8 cellular contexts compared by ENCODE assay signal in genomic region chr16:67226295-67226803, GRCh38. TPM values are rescaled to one million over a fixed set of nuclear protein-coding genes. Genes with fewer than 3 reads are reported as not detected.
DNase-seq lines count a peak whose midpoint lies in the region; ATAC-seq and TF ChIP-seq lines count a peak whose summit lies in the region.

No MANE protein-coding gene starts in this region.

- peak overlapping the region; percentile 100 for H3K4me3 ChIP-seq in foreskin fibroblast (ENCODE audit: low read depth in 1 of 2, low read length in 2 of 2)
- H3K4me3 ChIP-seq in sigmoid colon = peak overlapping the region; percentile 86 to 99 (median 90)

- H3K9me3 ChIP-seq in sigmoid colon = no peaks in the 10 kb centered on the region

- TF ChIP-seq POLR2A in sigmoid colon (IDR thresholded peaks at IDR 0.05) = no peak

- no peak for DNase-seq in foreskin fibroblast
- DNase-seq in sigmoid colon = no peak
- DNase-seq in NCI-H1048 (lab: John Stamatoyannopoulos, UW) = no peak
- no peak for DNase-seq in stimulated activated CD4-positive, alpha-beta T cell treated with anti-CD3 and anti-CD28 coated beads, Interleukin-4, amount 100 ng/mL, for 4 hours

- peak overlapping the region; percentile 81 to 85 (median 83) for H3K27ac ChIP-seq in sigmoid colon

- intact Hi-C loops in sigmoid colon (cut with DNase I) = loop anchor here (2.0 to 5.0 kb wide), 2 partner anchors 34 to 621 kb away; partner anchors contain the start of genes CENPT, E2F4 and NUTF2

- H3K27me3 ChIP-seq in sigmoid colon = no peaks in the 10 kb centered on the region

- peaks cover 0 to 26% (median 21%) of the 10 kb centered on the region in 4 donors for H3K4me1 ChIP-seq in sigmoid colon

- H3K36me3 ChIP-seq in sigmoid colon = peaks cover 12 to 34% (median 30%) of the 10 kb centered on the region in 4 donors

- TF ChIP-seq EP300 in sigmoid colon (IDR thresholded peaks at IDR 0.05) = no peak

- no peak for TF ChIP-seq CTCF in foreskin fibroblast (IDR thresholded peaks at IDR 0.05; ENCODE audit: low read depth, low read length)
- no peak for TF ChIP-seq CTCF in sigmoid colon (IDR thresholded peaks at IDR 0.05)

- ATAC-seq in GM18517 (IDR thresholded peaks at IDR 0.05; ENCODE audit: unreplicated experiment) = peak; percentile 21
- peak; percentile 67 for ATAC-seq in SK-N-SH treated with all-trans-retinoic acid at 6 μM for 48 hours
- ATAC-seq in GM19324 (IDR thresholded peaks at IDR 0.05; ENCODE audit: low FRiP score, unreplicated experiment) = no peak
- ATAC-seq in HG03565 (IDR thresholded peaks at IDR 0.05; ENCODE audit: unreplicated experiment) = no peak

- WGBS in sigmoid colon, 2 donors = 15 to 38% methylated on average over 12 of the region's 12 CpGs

TF ChIP-seq in SK-N-SH treated with all-trans-retinoic acid at 6 μM for 48 hours, 23 proteins besides CTCF, POLR2A, EP300 and RAD21:
- TF ChIP-seq ZNF70 (CRISPR knock-in tag; IDR thresholded peaks at IDR 0.05) = no peak
- TF ChIP-seq ISL1 (CRISPR knock-in tag; IDR thresholded peaks at IDR 0.05) = no peak
- no peak for TF ChIP-seq CSDC2 (CRISPR knock-in tag; IDR thresholded peaks at IDR 0.05)
- no peak for TF ChIP-seq SNAI2 (CRISPR knock-in tag; IDR thresholded peaks at IDR 0.05)
- no peak for TF ChIP-seq ESRRG (CRISPR knock-in tag; IDR thresholded peaks at IDR 0.05)
- TF ChIP-seq POU6F1 (CRISPR knock-in tag; IDR thresholded peaks at IDR 0.05; ENCODE audit: borderline replicate concordance, low read depth) = no peak
- TF ChIP-seq ARNTL (CRISPR knock-in tag; IDR thresholded peaks at IDR 0.05; ENCODE audit: borderline replicate concordance, low read depth) = no peak
- no peak for TF ChIP-seq PATZ1 (CRISPR knock-in tag; IDR thresholded peaks at IDR 0.05; ENCODE audit: borderline replicate concordance)
- TF ChIP-seq TCF4 (CRISPR knock-in tag; IDR thresholded peaks at IDR 0.05; ENCODE audit: borderline replicate concordance) = no peak
- TF ChIP-seq TSHZ2 (CRISPR knock-in tag; IDR thresholded peaks at IDR 0.05) = no peak
- TF ChIP-seq CSRNP3 (CRISPR knock-in tag; IDR thresholded peaks at IDR 0.05) = no peak
- no peak for TF ChIP-seq PPARA (CRISPR knock-in tag; IDR thresholded peaks at IDR 0.05; ENCODE audit: borderline replicate concordance)
- TF ChIP-seq ZFP3 (CRISPR knock-in tag; IDR thresholded peaks at IDR 0.05) = no peak
- TF ChIP-seq BACH2 (CRISPR knock-in tag; IDR thresholded peaks at IDR 0.05; ENCODE audit: borderline replicate concordance) = no peak
- TF ChIP-seq CREB5 (CRISPR knock-in tag; IDR thresholded peaks at IDR 0.05; ENCODE audit: low read depth) = no peak

RNA-seq across cellular contexts. Expression of gene TMEM208, which starts 0.6 kb away (rescaled TPM):
- total RNA-seq in sigmoid colon = 10 to 100 TPM; 15.3 to 31.4 (median 24.2) TPM
- 100 to 1,000 TPM in 1 of 3 donors, 10 to 100 TPM in 2; 33.0 to 109 (median 36.5) TPM for polyA plus RNA-seq in sigmoid colon

RNA-seq across cellular contexts. Expression of gene FHOD1, which starts 20.9 kb away (rescaled TPM):
- total RNA-seq in sigmoid colon = 10 to 100 TPM in 2 of 4 donors, 1 to 10 TPM in 2; 6.7 to 17.1 (median 11.5) TPM
- polyA plus RNA-seq in sigmoid colon = 10 to 100 TPM in 1 of 3 donors, 1 to 10 TPM in 2; 4.8 to 25.2 (median 5.5) TPM

RNA-seq across cellular contexts. Expression of gene SLC9A5, which starts 22.4 kb away (rescaled TPM):
- 1 to 10 TPM in 2 of 4 donors, under 1 TPM in 1, not detected in 1; 0.68 to 6.1 (median 1.1) TPM for total RNA-seq in sigmoid colon
- under 1 TPM in 2 of 3 donors, not detected in 1; 0.46 to 0.99 TPM for polyA plus RNA-seq in sigmoid colon

RNA-seq across cellular contexts. Expression of gene ELMO3, which starts 27.4 kb away (rescaled TPM):
- 1 to 10 TPM in 2 of 4 donors, under 1 TPM in 2; 0.14 to 1.7 (median 1.1) TPM for total RNA-seq in sigmoid colon
- polyA plus RNA-seq in sigmoid colon = 10 to 100 TPM; 31.8 to 41.8 (median 35.1) TPM

RNA-seq across cellular contexts. Expression of gene E2F4, which starts 34.4 kb away (rescaled TPM):
- total RNA-seq in sigmoid colon = 10 to 100 TPM; 59.9 to 85.9 (median 76.0) TPM
- 10 to 100 TPM; 40.0 to 71.0 (median 51.7) TPM for polyA plus RNA-seq in sigmoid colon

Comparison
In these comparisons a context has a peak if more than half of its experiments do, and no peak if none do; other contexts are left out.
1. ATAC-seq: peak in GM18517 (single experiment) and SK-N-SH treated with all-trans-retinoic acid at 6 μM for 48 hours (single experiment); none in GM19324 (single experiment) and HG03565 (single experiment).